ENCODE assay signal across 9 cellular contexts in genomic region chr3:121661376-121661775, GRCh38. TPM values are rescaled to one million over a fixed set of nuclear protein-coding genes. Genes with fewer than 3 reads are reported as not detected.
DNase-seq lines count a peak whose midpoint lies in the region; ATAC-seq and TF ChIP-seq lines count a peak whose summit lies in the region.
"Had no signal": no experiment of that assay in that cellular context is flagged by ENCODE, and none has a peak within 500 bp of the region (broad histone marks: within the 10 kb centered on the region; RNA-seq: fewer than 3 reads in every experiment).

No MANE protein-coding gene starts in this region.

- H3K9me3 ChIP-seq in Peyer's patch = no peaks in the 10 kb centered on the region
- no peaks in the 10 kb centered on the region for H3K9me3 ChIP-seq in effector memory CD4-positive, alpha-beta T cell (ENCODE audit: control insufficient read depth, low read length)
- H3K9me3 ChIP-seq in psoas muscle = no peaks in the 10 kb centered on the region

- H3K27ac ChIP-seq in Peyer's patch = peak overlapping the region; percentile 65 to 88 (median 82)
- H3K27ac ChIP-seq in effector memory CD4-positive, alpha-beta T cell (ENCODE audit: insufficient read depth, low read length, poor library complexity, severe bottlenecking) = peak overlapping the region; percentile 88
- peak overlapping the region; percentile 50 for H3K27ac ChIP-seq in psoas muscle
- H3K27ac ChIP-seq: cardiac muscle cell had no signal

- H3K36me3 ChIP-seq in GM06990 (ENCODE audit: control insufficient read depth, insufficient read depth, low read length) (peaks cover 17% of the 10 kb centered on the region), Peyer's patch (peaks cover 0 to 41% (median 0%) of the 10 kb centered on the region in 3 donors), psoas muscle (ENCODE audit: insufficient read depth in 1 of 2, low read depth in 1 of 2) (peaks cover 4 to 34% of the 10 kb centered on the region in 2 donors)
- H3K36me3 ChIP-seq in effector memory CD4-positive, alpha-beta T cell (ENCODE audit: control insufficient read depth, insufficient read depth, low read length) = peaks cover 45% of the 10 kb centered on the region

- ATAC-seq in psoas muscle (no peak), GM19395 (IDR thresholded peaks at IDR 0.05; ENCODE audit: unreplicated experiment) (no peak), GM19397 (IDR thresholded peaks at IDR 0.05; ENCODE audit: unreplicated experiment) (no peak)

- no peak for TF ChIP-seq POLR2A in Peyer's patch (IDR thresholded peaks at IDR 0.05)

- H3K4me3 ChIP-seq in GM06990 (replicated peaks; ENCODE audit: low read depth, low read length) = no peak overlapping the region
- no peak overlapping the region for H3K4me3 ChIP-seq in Peyer's patch
- no peak overlapping the region for H3K4me3 ChIP-seq in effector memory CD4-positive, alpha-beta T cell (ENCODE audit: insufficient read depth, low read depth, low read length, poor library complexity, severe bottlenecking)
- no peak overlapping the region for H3K4me3 ChIP-seq in psoas muscle
- H3K4me3 ChIP-seq: cardiac muscle cell had no signal

- H3K4me1 ChIP-seq in Peyer's patch (peaks cover 0 to 3% (median 1%) of the 10 kb centered on the region in 4 donors), psoas muscle (no peaks in the 10 kb centered on the region)
- peaks cover 38% of the 10 kb centered on the region for H3K4me1 ChIP-seq in effector memory CD4-positive, alpha-beta T cell (ENCODE audit: control insufficient read depth, insufficient read depth, low read length, poor library complexity, severe bottlenecking)

- intact Hi-C loops in psoas muscle (cut with DNase I) = no loop called here

- WGBS in psoas muscle, 3 donors = 78 to 92% (median 84%) methylated on average over 6 of the region's 6 CpGs

- no peak for TF ChIP-seq CTCF in GM06990 (IDR thresholded peaks at IDR 0.05; ENCODE audit: insufficient read depth, low read length, poor library complexity, severe bottlenecking)
- TF ChIP-seq CTCF in Peyer's patch (IDR thresholded peaks at IDR 0.05) = no peak
- TF ChIP-seq CTCF in psoas muscle (IDR thresholded peaks at IDR 0.05) = no peak

- in situ Hi-C loops in ACHN (cut with HindIII; ENCODE audit: low pct_ligation_motif_present, low pct_unique_long_range_greater_than_20kb, low sequenced_read_pairs) = no loop called here

- H3K27me3 ChIP-seq in GM06990 (replicated peaks; ENCODE audit: control insufficient read depth, insufficient read depth, low read length) (no peaks in the 10 kb centered on the region), Peyer's patch (no peaks in the 10 kb centered on the region), psoas muscle (ENCODE audit: insufficient read depth in 3 of 3, low read length in 2 of 3) (no peaks in the 10 kb centered on the region)
- no peaks in the 10 kb centered on the region for H3K27me3 ChIP-seq in effector memory CD4-positive, alpha-beta T cell (replicated peaks; ENCODE audit: control insufficient read depth, insufficient read depth, low read length, poor library complexity, severe bottlenecking)
- H3K27me3 ChIP-seq: cardiac muscle cell had no signal

- peak; percentile 9 for DNase-seq in GM06990 (ENCODE audit: extremely low read depth, insufficient read length)
- peak in 1 of 3 donors; percentile 18 for DNase-seq in Peyer's patch
- no peak for DNase-seq in effector memory CD4-positive, alpha-beta T cell
- no peak for DNase-seq in psoas muscle
- DNase-seq in ACHN = no peak
- DNase-seq in SIG-M5 treated with dmso at 0.1 percent for 504 hours (lab: John Stamatoyannopoulos, UW; ENCODE audit: unreplicated experiment) = no peak

RNA-seq across cellular contexts. Expression of gene HCLS1, which starts 0.7 kb away (rescaled TPM):
- total RNA-seq in Peyer's patch = 100 to 1,000 TPM in 1 of 4 donors, 10 to 100 TPM in 3; 20.3 to 161 (median 28.0) TPM
- 1 to 10 TPM; 6.9 to 9.9 (median 8.3) TPM for total RNA-seq in psoas muscle
- polyA plus RNA-seq in psoas muscle = 1 to 10 TPM; 2.8 to 6.9 (median 2.9) TPM
